ENCODE assay signal across 11 cellular contexts in the genomic region with DNA sequence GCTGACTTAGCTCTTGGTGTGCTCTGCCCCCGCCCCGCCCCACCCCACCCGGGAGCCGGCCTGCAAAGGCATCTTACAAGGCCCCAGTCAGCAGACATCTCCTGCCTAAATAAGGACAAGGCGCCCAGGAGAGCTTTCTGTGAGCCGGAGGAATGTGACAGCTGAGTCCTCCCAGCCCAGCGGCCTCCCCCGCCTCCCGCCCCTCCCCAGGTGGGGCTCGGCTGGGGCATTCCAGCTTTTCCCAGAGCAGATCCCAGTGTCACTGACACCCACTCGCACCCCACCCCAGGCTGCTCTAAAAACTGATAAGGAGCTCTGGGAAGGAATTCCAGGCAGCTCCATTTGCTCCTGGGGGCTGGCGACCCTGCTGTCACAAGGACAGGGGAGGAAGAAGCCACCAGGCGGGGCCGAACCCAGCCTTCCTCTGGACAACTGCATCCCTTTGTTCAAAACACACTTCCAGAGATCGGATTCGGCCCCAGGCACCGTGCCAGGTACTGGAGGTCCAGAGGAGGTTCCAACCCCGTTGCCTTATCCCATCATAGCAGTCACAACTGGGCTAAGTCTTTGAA. TPM values are rescaled to one million over a fixed set of nuclear protein-coding genes. Genes with fewer than 3 reads are reported as not detected.
DNase-seq lines count a peak whose midpoint lies in the region; ATAC-seq and TF ChIP-seq lines count a peak whose summit lies in the region.
"Had no signal": no experiment of that assay in that cellular context is flagged by ENCODE, and none has a peak within 500 bp of the region (broad histone marks: within the 10 kb centered on the region; RNA-seq: fewer than 3 reads in every experiment).

No MANE protein-coding gene starts in this region.

- 18 to 27% (median 19%) methylated on average over 9 to 18 of the region's 18 CpGs for WGBS in stomach, 5 donors

- no peaks in the 10 kb centered on the region for H3K9me3 ChIP-seq in HUES48 (ENCODE audit: control insufficient read depth, insufficient read depth, low read length)
- H3K9me3 ChIP-seq in left lung = no peaks in the 10 kb centered on the region
- no peaks in the 10 kb centered on the region for H3K9me3 ChIP-seq in stomach

- no peaks in the 10 kb centered on the region for H3K27me3 ChIP-seq in HUES48 (ENCODE audit: control insufficient read depth, insufficient read depth, low read length)
- peaks cover 0 to 48% of the 10 kb centered on the region in 2 donors for H3K27me3 ChIP-seq in left lung
- peaks cover 0 to 30% (median 0%) of the 10 kb centered on the region in 3 donors for H3K27me3 ChIP-seq in stomach

- H3K4me3 ChIP-seq in HUES48 (ENCODE audit: low read depth, low read length) (no peak overlapping the region), epithelial cell of esophagus (ENCODE audit: low read length) (no peak overlapping the region), left lung (no peak overlapping the region), stomach (peak overlapping the region in 1 of 4 donors; percentile 5)

- 0 out of 2 replicates have a peak overlapping the region, but pooled peaks have one; percentile 35 for H3K9ac ChIP-seq in HUES48 (ENCODE audit: low read depth, low read length)

- no peak for TF ChIP-seq POLR2A in stomach (IDR thresholded peaks at IDR 0.05)

- no peak for TF ChIP-seq CTCF in epithelial cell of esophagus (IDR thresholded peaks at IDR 0.05; ENCODE audit: insufficient read depth, low read depth, low read length, missing control alignments)
- TF ChIP-seq CTCF in left lung (IDR thresholded peaks at IDR 0.05) = no peak
- no peak for TF ChIP-seq CTCF in stomach (IDR thresholded peaks at IDR 0.05)

- no peak for TF ChIP-seq EP300 in stomach (IDR thresholded peaks at IDR 0.05)

- H3K36me3 ChIP-seq in HUES48 (ENCODE audit: control insufficient read depth, insufficient read depth, low read length) (no peaks in the 10 kb centered on the region), left lung (no peaks in the 10 kb centered on the region), stomach (no peaks in the 10 kb centered on the region)

- H3K27ac ChIP-seq in HUES48 (ENCODE audit: low read depth, low read length) = peak overlapping the region; percentile 87
- no peak overlapping the region for H3K27ac ChIP-seq in left lung
- H3K27ac ChIP-seq in stomach = peak overlapping the region; percentile 49 to 85 (median 79)

- H3K4me1 ChIP-seq in HUES48 (ENCODE audit: control insufficient read depth, insufficient read depth, low read length) = peaks cover 8% of the 10 kb centered on the region
- no peaks in the 10 kb centered on the region for H3K4me1 ChIP-seq in left lung
- H3K4me1 ChIP-seq in stomach = peaks cover 0 to 27% (median 11%) of the 10 kb centered on the region in 4 donors

- intact Hi-C loops in left lung (cut with DNase I) (no loop called here), stomach (cut with DNase I; ENCODE audit: low total_unique reads) (no loop called here)

- ATAC-seq in left lung = peak; percentile 34
- no peak for ATAC-seq in GM19463 (IDR thresholded peaks at IDR 0.05; ENCODE audit: unreplicated experiment)
- ATAC-seq: HepG2 had no signal

- DNase-seq in epithelial cell of esophagus (ENCODE audit: low read depth) (peak; percentile 76), left lung (no peak), stomach (no peak), activated T-cell treated with anti-CD3 and anti-CD28 coated beads for 4 hours (no peak), NK-92 (lab: John Stamatoyannopoulos, UW; ENCODE audit: unreplicated experiment) (no peak)
- no peak for DNase-seq in effector CD4-positive, alpha-beta T cell
- DNase-seq: DND-41, NCI-H524 treated with DMSO at 0.1 percent for 48 hours had no signal

RNA-seq across cellular contexts. Expression of a gene that starts 49.7 kb away (rescaled TPM):
- total RNA-seq in left lung = 1 to 10 TPM; 3.4 to 7.4 TPM
- total RNA-seq in stomach = 10 to 100 TPM in 4 of 5 donors, 1 to 10 TPM in 1; 7.6 to 51.9 (median 38.9) TPM
- polyA plus RNA-seq in stomach = 1 to 10 TPM in 2 of 3 donors, under 1 TPM in 1; 0.15 to 9.1 (median 1.1) TPM
- total RNA-seq: HepG2 had no signal

Comparison
In these comparisons a context has a peak if more than half of its experiments do, and no peak if none do; other contexts are left out.
1. H3K27ac ChIP-seq: peak in HUES48 (single experiment) and stomach (5 of 5); none in left lung (0 of 2).